Comparison of ENCODE assay signal across 11 cellular contexts in the genomic region with DNA sequence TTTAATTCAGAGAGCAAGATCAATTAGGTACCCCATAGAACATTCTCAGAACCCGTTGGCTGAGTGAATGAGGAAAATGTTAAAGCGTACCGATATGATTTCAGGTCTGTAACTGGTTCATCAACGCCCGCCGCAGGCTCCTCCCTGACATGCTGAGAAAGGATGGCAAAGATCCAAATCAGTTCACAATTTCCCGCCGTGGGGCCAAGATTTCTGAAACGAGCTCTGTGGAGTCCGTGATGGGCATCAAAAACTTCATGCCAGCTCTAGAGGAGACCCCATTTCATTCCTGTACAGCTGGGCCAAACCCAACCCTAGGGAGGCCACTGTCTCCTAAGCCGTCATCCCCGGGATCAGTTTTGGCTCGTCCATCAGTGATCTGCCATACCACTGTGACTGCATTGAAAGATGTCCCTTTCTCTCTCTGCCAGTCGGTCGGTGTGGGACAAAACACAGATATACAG. TPM values are rescaled to one million over a fixed set of nuclear protein-coding genes. Genes with fewer than 3 reads are reported as not detected.
A peak's percentile ranks its signal among the peaks of the same experiment; 100 is the strongest.
DNase-seq lines count a peak whose midpoint lies in the region; ATAC-seq, FAIRE-seq and TF ChIP-seq lines count a peak whose summit lies in the region.
"Had no signal": no experiment of that assay in that cellular context is flagged by ENCODE, and none has a peak within 500 bp of the region (broad histone marks: within the 10 kb centered on the region; RNA-seq: fewer than 3 reads in every experiment).

No MANE protein-coding gene starts in this region.

- peaks cover 72% of the 10 kb centered on the region for H3K36me3 Mint-ChIP-seq in CD4-positive, alpha-beta T cell (ENCODE audit: low read depth)
- H3K36me3 Mint-ChIP-seq in effector memory CD8-positive, alpha-beta T cell (ENCODE audit: insufficient read depth): peaks cover 36% of the 10 kb centered on the region

- no peak for ATAC-seq in CD4-positive, alpha-beta T cell (ENCODE audit: poor library complexity)
- no peak for ATAC-seq in effector memory CD8-positive, alpha-beta T cell (replicated peaks)
- ATAC-seq in GM21528 (IDR thresholded peaks at IDR 0.05; ENCODE audit: low FRiP score, unreplicated experiment) (no peak), HG03280 (IDR thresholded peaks at IDR 0.05; ENCODE audit: unreplicated experiment) (no peak)

- intact Hi-C loops in CD4-positive, alpha-beta T cell (cut with DNase I, micrococcal nuclease): loop anchor here in 1 of 2 experiments (2.0 to 10.0 kb wide), 2 partner anchors 212 to 522 kb away; no protein-coding TSS in a partner anchor

- DNase-seq in CD4-positive, alpha-beta T cell: no peak
- no peak for DNase-seq in effector memory CD8-positive, alpha-beta T cell
- no peak for DNase-seq in GM12892 (ENCODE audit: insufficient read length)
- no peak for DNase-seq in EL
- DNase-seq: DMS79 treated with DMSO at 0.1 percent for 48 hours; NCI-H446; stimulated activated CD4-positive, alpha-beta T cell treated with anti-CD3 and anti-CD28 coated beads, Interleukin-1b, Interleukin-23, amount 100 ng/mL, for 48 hours had no signal

- no peak overlapping the region for H3K27ac ChIP-seq in CD4-positive, alpha-beta T cell (ENCODE audit: low read depth, low read length)
- H3K27ac ChIP-seq in HUES64 (ENCODE audit: low read depth, low read length): peak overlapping the region; percentile 93; the same call in 1 of the 2 replicates
- H3K27ac ChIP-seq in muscle layer of duodenum (ENCODE audit: low read length): peak overlapping the region; percentile 47

- peak overlapping the region; percentile 92 for H3K27ac Mint-ChIP-seq in CD4-positive, alpha-beta T cell
- peak overlapping the region; percentile 68 to 100 for H3K27ac Mint-ChIP-seq in effector memory CD8-positive, alpha-beta T cell

- no peaks in the 10 kb centered on the region for H3K27me3 ChIP-seq in CD4-positive, alpha-beta T cell (ENCODE audit: control insufficient read depth, insufficient read depth, low read length)
- no peaks in the 10 kb centered on the region for H3K27me3 ChIP-seq in HUES64 (ENCODE audit: insufficient read depth, low read length)
- no peaks in the 10 kb centered on the region for H3K27me3 ChIP-seq in muscle layer of duodenum (ENCODE audit: low read depth, low read length)

- H3K4me1 ChIP-seq in HUES64 (ENCODE audit: insufficient read depth, low read length) (peaks cover 56% of the 10 kb centered on the region), muscle layer of duodenum (ENCODE audit: control insufficient read depth in 1 of 2, insufficient read depth in 2 of 2, low read length in 2 of 2) (peaks cover 22 to 24% of the 10 kb centered on the region in 2 donors)

- H3K36me3 ChIP-seq in HUES64 (ENCODE audit: insufficient read depth, low read length) (peaks cover 67% of the 10 kb centered on the region), muscle layer of duodenum (ENCODE audit: control insufficient read depth in 1 of 2, insufficient read depth in 2 of 2, low read length in 2 of 2) (peaks cover 22 to 35% of the 10 kb centered on the region in 2 donors)

- H3K4me1 Mint-ChIP-seq in CD4-positive, alpha-beta T cell (ENCODE audit: low read depth): peaks cover 69% of the 10 kb centered on the region
- peaks cover 42 to 59% of the 10 kb centered on the region in 2 donors for H3K4me1 Mint-ChIP-seq in effector memory CD8-positive, alpha-beta T cell (ENCODE audit: low read depth in 2 of 2)

- no peak overlapping the region for H3K4me3 ChIP-seq in HUES64 (ENCODE audit: low read length)
- no peak overlapping the region for H3K4me3 ChIP-seq in muscle layer of duodenum (ENCODE audit: low read depth in 1 of 2, low read length in 2 of 2)

- WGBS in HUES64: 93% methylated on average over 15 of the region's 15 CpGs

- H3K9me3 Mint-ChIP-seq in CD4-positive, alpha-beta T cell: peaks cover 7% of the 10 kb centered on the region
- peaks cover 0 to 2% of the 10 kb centered on the region in 2 donors for H3K9me3 Mint-ChIP-seq in effector memory CD8-positive, alpha-beta T cell

- no peaks in the 10 kb centered on the region for H3K9me3 ChIP-seq in CD4-positive, alpha-beta T cell (ENCODE audit: control insufficient read depth, low read length)
- H3K9me3 ChIP-seq in HUES64 (ENCODE audit: insufficient read depth, low read depth, low read length): no peaks in the 10 kb centered on the region
- H3K9me3 ChIP-seq in muscle layer of duodenum (ENCODE audit: control insufficient read depth in 1 of 2, low read length in 2 of 2): peaks cover 0 to 7% of the 10 kb centered on the region in 2 donors

- no peak for FAIRE-seq in GM12892 (lab: Jason Lieb, UNC)

- POLR2A ChIA-PET in CD4-positive, alpha-beta T cell (lab: Charles Lee): interaction anchor here (1.0 to 7.1 kb wide), 6 partner anchors 9 to 146 kb away, joined by 3 to 66 read pairs (median 4); a partner anchor contains a TSS

- CTCF ChIA-PET in CD4-positive, alpha-beta T cell (lab: Charles Lee): interaction anchor here (1.1 to 2.5 kb wide), 4 partner anchors 9 to 209 kb away, joined by 5 to 12 read pairs (median 7); no protein-coding TSS in a partner anchor

- H3K27me3 Mint-ChIP-seq in CD4-positive, alpha-beta T cell: no peaks in the 10 kb centered on the region
- no peaks in the 10 kb centered on the region for H3K27me3 Mint-ChIP-seq in effector memory CD8-positive, alpha-beta T cell

- TF ChIP-seq CTCF in CD4-positive, alpha-beta T cell (IDR thresholded peaks at IDR 0.05): no peak

- TF ChIP-seq POLR2A in GM12892 (IDR thresholded peaks at IDR 0.05; ENCODE audit: low read depth, low read length): no peak

- H3K9ac ChIP-seq in HUES64 (ENCODE audit: low read depth, low read length): no peak overlapping the region

- H3K4me3 Mint-ChIP-seq in CD4-positive, alpha-beta T cell: no peak overlapping the region
- H3K4me3 Mint-ChIP-seq in effector memory CD8-positive, alpha-beta T cell: peak overlapping the region in 1 of 2 donors; percentile 74

RNA-seq across cellular contexts. Expression of a gene that starts 7.3 kb away (rescaled TPM):
- 10 to 100 TPM; 54.6 to 55.4 TPM for total RNA-seq in CD4-positive, alpha-beta T cell
- 164 TPM for polyA plus RNA-seq in HUES64 (2013, experiment 1 of 2)
- 187 TPM for polyA plus RNA-seq in HUES64 (2013, experiment 2 of 2)
- 0.53 TPM for polyA plus RNA-seq in GM12892 (2012; ENCODE audit: missing spikeins)
